In genomic region chr7:64738953-64739352, GRCh38 we compare ENCODE assay signal across 6 cellular contexts. TPM values are rescaled to one million over a fixed set of nuclear protein-coding genes. Genes with fewer than 3 reads are reported as not detected.
A peak's percentile ranks its signal among the peaks of the same experiment; 100 is the strongest.
DNase-seq lines count a peak whose midpoint lies in the region; ATAC-seq, FAIRE-seq and TF ChIP-seq lines count a peak whose summit lies in the region.
"Not testable (repeated sequence)": the region's sequence is repeated elsewhere in the genome, so short reads cannot be mapped to it uniquely, and the experiment has no call there.

No MANE protein-coding gene starts in this region.

- not testable (repeated sequence) for H3K4me3 ChIP-seq in DND-41 (ENCODE audit: low read depth in 1 of 2, low read length in 2 of 2); right cardiac atrium (ENCODE audit: low read length); kidney (ENCODE audit: low read length in 2 of 2)
- peak overlapping the region; percentile 18 to 29 for H3K4me3 ChIP-seq in testis

- ATAC-seq in DND-41 (ENCODE audit: insufficient read depth, low read depth); right cardiac atrium: not testable (repeated sequence)

- FAIRE-seq in kidney (lab: Jason Lieb, UNC) = not testable (repeated sequence)

- H3K27me3 Mint-ChIP-seq in glutamatergic neuron (ENCODE audit: unreplicated experiment); nephron progenitor cell (ENCODE audit: low read depth, poor library complexity): not testable (repeated sequence)

- H3K4me1 ChIP-seq in DND-41 (ENCODE audit: insufficient read depth, low read length); right cardiac atrium (ENCODE audit: control insufficient read depth, insufficient read depth, low read length); kidney (ENCODE audit: control insufficient read depth in 1 of 2, insufficient read depth in 1 of 2, low read depth in 1 of 2, low read length in 2 of 2); testis: not testable (repeated sequence)

- not testable (repeated sequence) for H3K27ac ChIP-seq in DND-41 (ENCODE audit: low read length); right cardiac atrium (ENCODE audit: low read length); kidney (ENCODE audit: low read depth in 2 of 2, low read length in 2 of 2); testis

- H3K4me1 Mint-ChIP-seq in glutamatergic neuron (ENCODE audit: low read depth, unreplicated experiment); nephron progenitor cell: not testable (repeated sequence)

- H3K27ac Mint-ChIP-seq in glutamatergic neuron (ENCODE audit: unreplicated experiment); nephron progenitor cell: not testable (repeated sequence)

- H3K4me3 Mint-ChIP-seq in glutamatergic neuron (ENCODE audit: unreplicated experiment); nephron progenitor cell: not testable (repeated sequence)

- not testable (repeated sequence) for H3K9ac ChIP-seq in DND-41 (ENCODE audit: low read depth, low read length); kidney (ENCODE audit: low read length in 2 of 2)

- peak; percentile 49 for DNase-seq in DND-41
- peak; percentile 20 for DNase-seq in glutamatergic neuron
- peak in 2 of 3 donors; percentile 25 to 46 for DNase-seq in right cardiac atrium
- DNase-seq in kidney = peak; percentile 69
- DNase-seq in nephron progenitor cell = peak; percentile 5
- DNase-seq in testis = not testable (repeated sequence)

- intact Hi-C loops in right cardiac atrium (cut with DNase I); kidney (cut with DNase I); testis (cut with DNase I; ENCODE audit: low total_unique reads): not testable (repeated sequence)

- not testable (repeated sequence) for H2AFZ ChIP-seq in DND-41 (ENCODE audit: low read depth, low read length)

- not testable (repeated sequence) for H3K9me3 Mint-ChIP-seq in glutamatergic neuron (ENCODE audit: unreplicated experiment)
- peaks cover 73% of the 10 kb centered on the region for H3K9me3 Mint-ChIP-seq in nephron progenitor cell

- not testable (repeated sequence) for H3K4me2 ChIP-seq in DND-41 (ENCODE audit: insufficient read depth, low read length)

- not testable (repeated sequence) for H3K79me2 ChIP-seq in DND-41 (ENCODE audit: insufficient read depth, low read length)

- H3K36me3 ChIP-seq in DND-41 (ENCODE audit: insufficient read depth, low read length); kidney (ENCODE audit: control insufficient read depth in 1 of 2, insufficient read depth in 2 of 2, low read length in 2 of 2); testis (ENCODE audit: low read depth, missing control alignments): not testable (repeated sequence)

- not testable (repeated sequence) for H4K20me1 ChIP-seq in DND-41 (ENCODE audit: insufficient read depth, low read length)

- not testable (repeated sequence) for H3K27me3 ChIP-seq in DND-41 (ENCODE audit: insufficient read depth, low read length, poor library complexity); right cardiac atrium (ENCODE audit: control insufficient read depth, insufficient read depth); testis

- not testable (repeated sequence) for H3K9me3 ChIP-seq in DND-41 (ENCODE audit: insufficient read depth, low read length, severe bottlenecking); right cardiac atrium (ENCODE audit: control insufficient read depth, low read length); kidney (ENCODE audit: control insufficient read depth in 1 of 2, low read length in 2 of 2); testis

- not testable (repeated sequence) for H3K36me3 Mint-ChIP-seq in glutamatergic neuron (ENCODE audit: unreplicated experiment); nephron progenitor cell (ENCODE audit: low read depth)

- TF ChIP-seq POLR2A in testis (IDR thresholded peaks at IDR 0.05) = not testable (repeated sequence)

- 92% methylated on average over 29 of the region's 29 CpGs for WGBS in right cardiac atrium
- 73 to 89% methylated on average over 7 to 16 of the region's 29 CpGs for WGBS in testis, 2 donors

- TF ChIP-seq CTCF in DND-41 (IDR thresholded peaks at IDR 0.05; ENCODE audit: borderline replicate concordance, extremely low read depth, low read length, poor library complexity, severe bottlenecking); glutamatergic neuron (IDR thresholded peaks at IDR 0.05; ENCODE audit: partially characterized antibody, unreplicated experiment); kidney (IDR thresholded peaks at IDR 0.05; ENCODE audit: borderline replicate concordance, extremely low read depth, insufficient read depth); nephron progenitor cell (IDR thresholded peaks at IDR 0.05); testis (IDR thresholded peaks at IDR 0.05): not testable (repeated sequence)

RNA-seq across cellular contexts. Expression of gene ZNF138, which starts 55.3 kb away (rescaled TPM):
- 31.7 TPM for total RNA-seq in glutamatergic neuron (ENCODE audit: unreplicated experiment)
- 1 to 10 TPM; 5.1 to 6.6 (median 5.9) TPM for total RNA-seq in right cardiac atrium
- polyA plus RNA-seq in right cardiac atrium = 4.5 TPM
- 9.9 TPM for total RNA-seq in kidney
- 6.3 TPM for polyA plus RNA-seq in kidney (ENCODE audit: insufficient read depth, low read depth, low replicate concordance)
- 10 to 100 TPM; 13.1 to 19.1 TPM for total RNA-seq in testis
- polyA plus RNA-seq in testis (ENCODE audit: insufficient read depth, low read depth, low replicate concordance) = 3.9 TPM
